ENCODE assay signal across 1 cellular context in the genomic region with DNA sequence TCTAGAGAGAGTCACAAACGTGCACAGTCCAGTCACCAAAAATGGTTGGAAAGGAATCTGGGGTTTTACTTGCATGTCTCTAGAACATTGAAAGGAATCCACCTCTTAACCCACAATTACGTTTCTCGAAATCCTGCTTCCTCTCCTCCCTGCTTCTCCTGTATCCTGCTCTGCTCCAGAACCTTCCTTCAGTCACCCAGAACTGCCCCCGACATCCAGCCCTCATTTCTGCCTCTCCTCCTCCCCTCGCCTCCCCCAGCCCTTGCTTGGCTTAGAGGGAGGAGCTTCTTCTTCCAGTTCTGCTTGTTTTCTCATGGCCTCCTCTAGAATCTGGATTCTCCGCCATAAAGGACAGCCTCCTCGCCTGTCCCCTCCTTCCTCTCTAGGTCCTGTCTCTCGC.
TF ChIP-seq lines count a peak whose summit lies in the region.

No MANE protein-coding gene starts in this region.

TF ChIP-seq in H1, 55 proteins besides CTCF, POLR2A, EP300 and RAD21:
- TF ChIP-seq BCL11A (IDR thresholded peaks at IDR 0.05; ENCODE audit: low read depth in 2 of 2, low read length in 2 of 2) (no peak), CHD1 (IDR thresholded peaks at IDR 0.05; ENCODE audit: low read depth, low read length) (no peak), RFX5 (IDR thresholded peaks at IDR 0.05; ENCODE audit: borderline replicate concordance, low read depth, low read length) (no peak), KDM4A (IDR thresholded peaks at IDR 0.05; ENCODE audit: low read depth, low read length, severe bottlenecking) (no peak), FOSL1 (IDR thresholded peaks at IDR 0.05; ENCODE audit: insufficient read depth, low read depth, low read length) (no peak), CTBP2 (IDR thresholded peaks at IDR 0.05; ENCODE audit: borderline replicate concordance, insufficient read depth, insufficient read length, low read length) (no peak), CHD2 (IDR thresholded peaks at IDR 0.05; ENCODE audit: low read length) (no peak), KDM1A (IDR thresholded peaks at IDR 0.05; ENCODE audit: borderline replicate concordance, low read length) (no peak), JUND (IDR thresholded peaks at IDR 0.05; ENCODE audit: low read length) (no peak), EGR1 (IDR thresholded peaks at IDR 0.05; ENCODE audit: borderline replicate concordance, low read depth, low read length) (no peak), EZH2 (IDR thresholded peaks at IDR 0.05; ENCODE audit: low read depth, low read length, severe bottlenecking) (no peak)
- TF ChIP-seq, protein P1, sequence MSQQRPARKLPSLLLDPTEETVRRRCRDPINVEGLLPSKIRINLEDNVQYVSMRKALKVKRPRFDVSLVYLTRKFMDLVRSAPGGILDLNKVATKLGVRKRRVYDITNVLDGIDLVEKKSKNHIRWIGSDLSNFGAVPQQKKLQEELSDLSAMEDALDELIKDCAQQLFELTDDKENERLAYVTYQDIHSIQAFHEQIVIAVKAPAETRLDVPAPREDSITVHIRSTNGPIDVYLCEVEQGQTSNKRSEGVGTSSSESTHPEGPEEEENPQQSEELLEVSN (IDR thresholded peaks at IDR 0.05): no peak
